ENCODE assay signal across 8 cellular contexts in genomic region chr3:133505813-133506212, GRCh38.
DNase-seq lines count a peak whose midpoint lies in the region; ATAC-seq and TF ChIP-seq lines count a peak whose summit lies in the region.

No MANE protein-coding gene starts in this region.

- H3K9me3 Mint-ChIP-seq in activated naive CD4-positive, alpha-beta T cell treated with anti-CD3 and anti-CD28 coated beads, Interleukin-2, amount 10 ng/mL, durations not matched to agents 7 days and 5 days = no peaks in the 10 kb centered on the region
- no peaks in the 10 kb centered on the region for H3K9me3 Mint-ChIP-seq in type B pancreatic cell

- H3K4me3 Mint-ChIP-seq in activated naive CD4-positive, alpha-beta T cell treated with anti-CD3 and anti-CD28 coated beads, Interleukin-2, amount 10 ng/mL, durations not matched to agents 7 days and 5 days = peak overlapping the region; percentile 45
- H3K4me3 Mint-ChIP-seq in type B pancreatic cell = no peak overlapping the region

- H3K4me1 Mint-ChIP-seq in activated naive CD4-positive, alpha-beta T cell treated with anti-CD3 and anti-CD28 coated beads, Interleukin-2, amount 10 ng/mL, durations not matched to agents 7 days and 5 days = peaks cover 21% of the 10 kb centered on the region
- H3K4me1 Mint-ChIP-seq in type B pancreatic cell (ENCODE audit: unreplicated experiment) = peaks cover 11% of the 10 kb centered on the region

- no peak for DNase-seq in activated naive CD4-positive, alpha-beta T cell treated with anti-CD3 and anti-CD28 coated beads, Interleukin-2, amount 10 ng/mL, durations not matched to agents 7 days and 5 days
- no peak for DNase-seq in activated naive CD4-positive, alpha-beta T cell treated with Interleukin-2 at 50 U/mL for 16 hours
- no peak for DNase-seq in mucosa of gallbladder (ENCODE audit: low spot score)
- no peak for DNase-seq in type B pancreatic cell (ENCODE audit: extremely low spot score, unreplicated experiment)
- no peak for DNase-seq in SIG-M5 (lab: John Stamatoyannopoulos, UW)
- no peak for DNase-seq in stimulated activated CD4-positive, alpha-beta T cell treated with anti-CD3 and anti-CD28 coated beads, Interleukin-4, amount 100 ng/mL, for 1 hour

- CTCF ChIA-PET in activated naive CD4-positive, alpha-beta T cell treated with anti-CD3 and anti-CD28 coated beads, Interleukin-2, amount 10 ng/mL, durations not matched to agents 7 days and 5 days (lab: Charles Lee) = interaction anchor here (1.4 to 1.5 kb wide), 2 partner anchors 17 to 69 kb away, joined by 3 to 6 read pairs; no protein-coding TSS in a partner anchor

- H3K27ac ChIP-seq in cingulate gyrus (ENCODE audit: low read depth, low read length) = peak overlapping the region; percentile 58

- H3K27ac Mint-ChIP-seq in activated naive CD4-positive, alpha-beta T cell treated with anti-CD3 and anti-CD28 coated beads, Interleukin-2, amount 10 ng/mL, durations not matched to agents 7 days and 5 days = peak overlapping the region; percentile 85
- no peak overlapping the region for H3K27ac Mint-ChIP-seq in type B pancreatic cell

- no peak for TF ChIP-seq CTCF in type B pancreatic cell (conservative IDR thresholded peaks at IDR 0.05)

- peak; percentile 37 for ATAC-seq in HG03159 (IDR thresholded peaks at IDR 0.05; ENCODE audit: unreplicated experiment)

- H3K27me3 Mint-ChIP-seq in activated naive CD4-positive, alpha-beta T cell treated with anti-CD3 and anti-CD28 coated beads, Interleukin-2, amount 10 ng/mL, durations not matched to agents 7 days and 5 days = peaks cover 10% of the 10 kb centered on the region
- H3K27me3 Mint-ChIP-seq in type B pancreatic cell = peaks cover 16% of the 10 kb centered on the region

- H3K36me3 Mint-ChIP-seq in activated naive CD4-positive, alpha-beta T cell treated with anti-CD3 and anti-CD28 coated beads, Interleukin-2, amount 10 ng/mL, durations not matched to agents 7 days and 5 days = peaks cover 2% of the 10 kb centered on the region
- no peaks in the 10 kb centered on the region for H3K36me3 Mint-ChIP-seq in type B pancreatic cell
